ENCODE assay signal across 24 cellular contexts in the genomic region with DNA sequence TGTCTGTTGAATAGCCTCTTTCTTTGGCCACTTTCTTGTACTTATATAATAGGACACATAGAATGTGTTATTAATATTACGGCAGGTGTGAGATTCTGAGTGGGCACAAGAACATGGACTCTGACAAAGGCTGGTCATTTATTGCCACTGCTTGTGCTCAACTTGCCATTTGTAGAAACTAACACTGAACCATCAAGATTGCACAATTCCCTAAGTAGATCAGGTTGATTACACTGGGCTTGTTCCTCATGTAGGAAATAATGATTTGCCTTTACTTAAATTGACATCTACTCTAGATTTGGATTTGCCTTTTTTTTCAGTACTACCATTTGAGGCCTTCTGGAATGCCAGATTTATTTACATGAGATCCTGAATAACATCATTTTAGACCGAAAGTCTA.
"Had no signal": no experiment of that assay in that cellular context is flagged by ENCODE, and none has a peak within 500 bp of the region (broad histone marks: within the 10 kb centered on the region; RNA-seq: fewer than 3 reads in every experiment).

No MANE protein-coding gene starts in this region.

- H3K4me2 ChIP-seq: neural progenitor cell had no signal

- H3K4me3 ChIP-seq: neural progenitor cell, ovary, psoas muscle, skin epidermis, stomach, thoracic aorta, thyroid gland, tibial nerve, upper lobe of left lung, vagina had no signal

- H3K4me1 ChIP-seq: neural progenitor cell, parathyroid adenoma, psoas muscle, stomach, thyroid gland, tibial nerve, upper lobe of left lung, vagina had no signal

- H3K9ac ChIP-seq: neural progenitor cell, parathyroid adenoma had no signal

- H3K9me3 ChIP-seq: ovary, psoas muscle, thoracic aorta, thyroid gland, tibial nerve, upper lobe of left lung, vagina had no signal

- H3K36me3 ChIP-seq: neural progenitor cell, ovary, stomach, thoracic aorta, thyroid gland, tibial nerve, upper lobe of left lung, vagina had no signal

- ATAC-seq: natural killer cell; psoas muscle; right cardiac atrium; sciatic nerve; stimulated activated effector memory CD8-positive, alpha-beta T cell treated with anti-CD3 and anti-CD28 coated beads, Interleukin-12 subunit alpha, Interleukin-12 subunit beta, amount 100 ng/mL, for 72 hours; stimulated activated naive B cell treated with anti-CD40 and anti-IgM and Interleukin-4, amounts not matched to agents 10 μg/mL and 1 μg/mL and 100 μg/mL, for 72 hours had no signal

- DNase-seq: natural killer cell; occipital lobe; ovary; posterior cingulate gyrus; psoas muscle; right cardiac atrium; stimulated activated CD4-positive, alpha-beta T cell treated with anti-CD3 and anti-CD28 coated beads, Interleukin-15, amount 100 ng/mL, for 24 hours; stimulated activated CD4-positive, alpha-beta T cell treated with anti-CD3 and anti-CD28 coated beads, Interleukin-2, amount 100 ng/mL, for 24 hours; stimulated activated CD4-positive, alpha-beta T cell treated with anti-CD3 and anti-CD28 coated beads, Interleukin-2, amount 100 ng/mL, for 48 hours; stimulated activated CD4-positive, alpha-beta T cell treated with anti-CD3 and anti-CD28 coated beads, Interleukin-4, amount 100 ng/mL, for 24 hours; stimulated activated naive B cell treated with anti-CD40 and anti-IgM and Interleukin-4, amounts not matched to agents 10 μg/mL and 1 μg/mL and 100 μg/mL, for 72 hours; stimulated activated naive CD4-positive, alpha-beta T cell treated with Interleukin-2 at 50 U/mL for 16 hours; stomach; thyroid gland; trophoblast cell; upper lobe of left lung had no signal

- H2AFZ ChIP-seq: neural progenitor cell, parathyroid adenoma had no signal

- H3K27ac ChIP-seq: neural progenitor cell, ovary, parathyroid adenoma, psoas muscle, skin epidermis, stomach, thoracic aorta, thyroid gland, tibial nerve, upper lobe of left lung, vagina had no signal

- H3K27me3 ChIP-seq: neural progenitor cell, ovary, stomach, thyroid gland, tibial nerve, upper lobe of left lung, vagina had no signal
